In the genomic region with DNA sequence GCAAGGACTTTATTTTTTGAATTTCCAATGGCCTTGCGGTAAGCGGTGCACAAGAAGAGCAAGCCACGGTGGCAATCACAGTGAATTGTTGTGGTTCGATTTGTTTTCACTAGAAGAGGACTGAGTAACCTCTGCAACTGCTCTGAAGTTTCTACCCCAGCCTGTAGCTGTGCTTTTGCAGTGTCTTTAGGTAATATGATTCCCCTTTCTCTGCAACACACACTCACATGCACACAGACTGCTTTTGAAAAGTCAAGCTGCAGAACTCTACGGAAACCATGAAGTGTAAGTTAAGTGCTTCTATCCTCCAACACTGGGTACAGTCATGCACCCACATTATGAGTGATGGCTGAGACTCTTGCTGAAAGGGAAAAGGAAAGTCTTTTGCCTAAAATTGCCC, we compare ENCODE assay signal across 10 cellular contexts. TPM values are rescaled to one million over a fixed set of nuclear protein-coding genes. Genes with fewer than 3 reads are reported as not detected.
DNase-seq lines count a peak whose midpoint lies in the region; ATAC-seq and TF ChIP-seq lines count a peak whose summit lies in the region.
"Had no signal": no experiment of that assay in that cellular context is flagged by ENCODE, and none has a peak within 500 bp of the region (broad histone marks: within the 10 kb centered on the region; RNA-seq: fewer than 3 reads in every experiment).

No MANE protein-coding gene starts in this region.

- TF ChIP-seq CTCF in RWPE2 (IDR thresholded peaks at IDR 0.05; ENCODE audit: poor library complexity, severe bottlenecking), result no peak
- TF ChIP-seq CTCF in colonic mucosa (IDR thresholded peaks at IDR 0.05), result no peak

- no peak for ATAC-seq in RWPE2 (ENCODE audit: low read depth)
- peak; percentile 83 for ATAC-seq in stimulated activated naive CD8-positive, alpha-beta T cell treated with anti-CD3 and anti-CD28 coated beads, Interleukin-15, Interleukin-2, amounts not matched to agents 100 U/mL and 50 U/mL, for 24 hours
- ATAC-seq in HG03354 (IDR thresholded peaks at IDR 0.05; ENCODE audit: poor library complexity, severe bottlenecking, unreplicated experiment), result no peak

- H3K36me3 ChIP-seq in RWPE2 (ENCODE audit: low read depth) (peaks cover 78% of the 10 kb centered on the region), colonic mucosa (no peaks in the 10 kb centered on the region)

- no peak overlapping the region for H3K9ac ChIP-seq in colonic mucosa (ENCODE audit: low read depth in 2 of 2, low read length in 2 of 2)

- intact Hi-C loops in colonic mucosa (cut with DNase I), result no loop called here

- H3K4me1 ChIP-seq in RWPE2 (ENCODE audit: insufficient read depth, poor library complexity, severe bottlenecking), result peaks cover 56% of the 10 kb centered on the region
- H3K4me1 ChIP-seq in colonic mucosa, result peaks cover 26% of the 10 kb centered on the region

- DNase-seq in activated gamma-delta T cell treated with Interleukin-2 at 50 U/mL for 16 hours, result peak; percentile 32
- DNase-seq in activated gamma-delta T cell (lab: John Stamatoyannopoulos, UW), result no peak
- no peak for DNase-seq in RWPE2 (ENCODE audit: low spot score)
- DNase-seq in colonic mucosa, result no peak
- DNase-seq in stimulated activated naive CD8-positive, alpha-beta T cell treated with anti-CD3 and anti-CD28 coated beads, Interleukin-15, Interleukin-2, amounts not matched to agents 100 U/mL and 50 U/mL, for 24 hours, result no peak
- no peak for DNase-seq in GM03348 (ENCODE audit: low spot score)
- no peak for DNase-seq in cortex of kidney (lab: John Stamatoyannopoulos, UW)
- DNase-seq: anterior cingulate cortex, NCI-H2081 had no signal

- H3K9me3 ChIP-seq in RWPE2 (ENCODE audit: severe bottlenecking) (no peaks in the 10 kb centered on the region), colonic mucosa (no peaks in the 10 kb centered on the region)

- H3K27me3 ChIP-seq in RWPE2 (ENCODE audit: insufficient read depth, poor library complexity, severe bottlenecking) (no peaks in the 10 kb centered on the region), colonic mucosa (no peaks in the 10 kb centered on the region)

- H3K4me3 ChIP-seq in RWPE2 (ENCODE audit: severe bottlenecking) (no peak overlapping the region), colonic mucosa (no peak overlapping the region)

- peak overlapping the region; percentile 66 for H3K27ac ChIP-seq in RWPE2 (ENCODE audit: poor library complexity, severe bottlenecking)
- peak overlapping the region; percentile 62 for H3K27ac ChIP-seq in colonic mucosa

RNA-seq across cellular contexts. Expression of a gene that starts 38.4 kb away (rescaled TPM):
- 100 to 1,000 TPM; 152 to 171 TPM for total RNA-seq in colonic mucosa
